In genomic region chr14:38065101-38065762, GRCh38 we compare ENCODE assay signal across 9 cellular contexts.
DNase-seq lines count a peak whose midpoint lies in the region; ATAC-seq and TF ChIP-seq lines count a peak whose summit lies in the region.
"Had no signal": no experiment of that assay in that cellular context is flagged by ENCODE, and none has a peak within 500 bp of the region (broad histone marks: within the 10 kb centered on the region; RNA-seq: fewer than 3 reads in every experiment).

No MANE protein-coding gene starts in this region.

- TF ChIP-seq POLR2A in gastrocnemius medialis (IDR thresholded peaks at IDR 0.05) = no peak

- in situ Hi-C loops in gastrocnemius medialis (cut with MboI; ENCODE audit: low sequenced_read_pairs in 4 of 4) = no loop called here

- no peaks in the 10 kb centered on the region for H3K9me3 ChIP-seq in gastrocnemius medialis

- no peaks in the 10 kb centered on the region for H3K27me3 ChIP-seq in gastrocnemius medialis

- H3K27ac ChIP-seq in gastrocnemius medialis = no peak overlapping the region

- intact Hi-C loops in gastrocnemius medialis (cut with DNase I; ENCODE audit: low total_unique reads) = no loop called here

- no peaks in the 10 kb centered on the region for H3K4me1 ChIP-seq in gastrocnemius medialis

- no peak overlapping the region for H3K4me3 ChIP-seq in gastrocnemius medialis

- no peak for TF ChIP-seq CTCF in gastrocnemius medialis (IDR thresholded peaks at IDR 0.05 in 4 of 5, conservative IDR thresholded peaks at IDR 0.05 in 1 of 5)

- ATAC-seq in GM18867 (IDR thresholded peaks at IDR 0.05; ENCODE audit: unreplicated experiment) = peak; percentile 83
- ATAC-seq in gastrocnemius medialis = no peak
- ATAC-seq in HG03175 (IDR thresholded peaks at IDR 0.05; ENCODE audit: unreplicated experiment) = no peak
- ATAC-seq in HG03520 (IDR thresholded peaks at IDR 0.05; ENCODE audit: unreplicated experiment) = no peak

- DNase-seq in T follicular helper cell (ENCODE audit: low read depth) (peak; percentile 67), Ammon's horn (ENCODE audit: low spot score) (no peak), gastrocnemius medialis (no peak)
- DNase-seq in activated T-helper 9 cell treated with anti-CD3 and anti-CD28 coated beads, Interleukin-2, amount 50 U/mL, for 16 hours (ENCODE audit: low read depth) = peak; percentile 29
- peak; percentile 15 to 28 for DNase-seq in stimulated activated CD4-positive, alpha-beta T cell treated with anti-CD3 and anti-CD28 coated beads, Interleukin-15, amount 100 ng/mL, for 48 hours (ENCODE audit: low read depth in 2 of 2)
- DNase-seq: OCI-M1 had no signal

- no peaks in the 10 kb centered on the region for H3K36me3 ChIP-seq in gastrocnemius medialis

Comparison
In these comparisons a context has a peak if more than half of its experiments do, and no peak if none do; other contexts are left out.
1. DNase-seq: peak in T follicular helper cell (single experiment), activated T-helper 9 cell treated with anti-CD3 and anti-CD28 coated beads, Interleukin-2, amount 50 U/mL, for 16 hours (single experiment) and stimulated activated CD4-positive, alpha-beta T cell treated with anti-CD3 and anti-CD28 coated beads, Interleukin-15, amount 100 ng/mL, for 48 hours (2 of 2); none in Ammon's horn (single experiment) and gastrocnemius medialis (0 of 2).